In the genomic region with DNA sequence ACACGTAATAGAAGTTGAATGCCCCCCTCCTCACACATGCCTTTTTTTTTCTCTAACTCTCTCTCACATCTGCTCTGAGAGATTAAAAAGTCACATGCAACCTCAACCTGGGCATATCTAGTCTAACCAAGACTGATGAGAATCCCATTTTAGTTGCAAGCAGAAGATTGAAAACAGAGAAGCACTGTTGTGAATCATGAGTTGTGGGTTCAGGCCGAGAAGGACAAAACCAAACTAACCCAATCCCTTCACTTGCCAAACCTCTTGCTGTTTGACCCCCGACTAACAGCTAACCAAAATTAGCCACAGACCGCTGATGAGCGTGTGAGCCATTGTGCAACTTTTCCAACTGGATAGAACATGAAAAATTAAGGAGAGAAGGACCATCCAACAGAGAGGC, we compare ENCODE assay signal across 23 cellular contexts. TPM values are rescaled to one million over a fixed set of nuclear protein-coding genes. Genes with fewer than 3 reads are reported as not detected.
A peak's percentile ranks its signal among the peaks of the same experiment; 100 is the strongest.
DNase-seq lines count a peak whose midpoint lies in the region; ATAC-seq and TF ChIP-seq lines count a peak whose summit lies in the region.
"Had no signal": no experiment of that assay in that cellular context is flagged by ENCODE, and none has a peak within 500 bp of the region (broad histone marks: within the 10 kb centered on the region; RNA-seq: fewer than 3 reads in every experiment).

No MANE protein-coding gene starts in this region.

- no peaks in the 10 kb centered on the region for H4K20me1 ChIP-seq in H9 (ENCODE audit: control insufficient read depth, insufficient read depth, insufficient read length)

- H4K5ac ChIP-seq in H9 (ENCODE audit: insufficient read length, low read depth, low read length): no peak overlapping the region

- no peaks in the 10 kb centered on the region for H3K9me3 ChIP-seq in H9 (ENCODE audit: control insufficient read depth, low read depth, low read length)
- no peaks in the 10 kb centered on the region for H3K9me3 ChIP-seq in Peyer's patch
- H3K9me3 ChIP-seq: A549 had no signal

- H3K36me3 ChIP-seq in ACC112 (ENCODE audit: insufficient read depth, low read length) (no peaks in the 10 kb centered on the region), Peyer's patch (no peaks in the 10 kb centered on the region)

- H2AK5ac ChIP-seq in H9 (ENCODE audit: insufficient read length, low read length): no peak overlapping the region

- H3K27ac Mint-ChIP-seq in H9 (no peak overlapping the region), WTC11 (peak overlapping the region; percentile 71; the same call in 1 of the 2 replicates)
- H3K27ac Mint-ChIP-seq: activated CD4-positive, alpha-beta memory T cell treated with anti-CD3 and anti-CD28 coated beads for 36 hours; CD4-positive, CD25-positive, alpha-beta regulatory T cell; endodermal cell; mesothelial cell of epicardium; nephron had no signal

- POLR2A ChIA-PET in WTC11 (lab: Charles Lee): no interaction called here

- TF ChIP-seq POLR2A in Peyer's patch (IDR thresholded peaks at IDR 0.05): no peak

- no peak overlapping the region for H2BK5ac ChIP-seq in H9 (ENCODE audit: insufficient read length, low read length)

- H3K36me3 Mint-ChIP-seq in H9 (ENCODE audit: insufficient read depth in 1 of 3, low read depth in 3 of 3): no peaks in the 10 kb centered on the region
- no peaks in the 10 kb centered on the region for H3K36me3 Mint-ChIP-seq in WTC11
- H3K36me3 Mint-ChIP-seq: activated CD4-positive, alpha-beta memory T cell treated with anti-CD3 and anti-CD28 coated beads for 36 hours; CD4-positive, CD25-positive, alpha-beta regulatory T cell; mesothelial cell of epicardium had no signal

- H3K14ac ChIP-seq in H9 (ENCODE audit: insufficient read depth, low read length): no peak overlapping the region

- CTCF ChIA-PET in WTC11 (lab: Charles Lee): interaction anchor here (0.7 kb wide), 1 partner anchor 36 kb away, joined by 4 read pairs; no protein-coding TSS in a partner anchor

- H3K56ac ChIP-seq in H9 (ENCODE audit: insufficient read length, low read depth, low read length): no peak overlapping the region

- no peak overlapping the region for H4K91ac ChIP-seq in H9 (ENCODE audit: insufficient read length, low read depth, low read length)

- no peak overlapping the region for H3K9ac ChIP-seq in H9 (ENCODE audit: extremely low read depth, insufficient read length, low read length)

- H3K4me2 ChIP-seq in H9 (ENCODE audit: insufficient read depth, insufficient read length, low read length): no peak overlapping the region
- H3K4me2 ChIP-seq: A549, smooth muscle cell had no signal

- H2AFZ ChIP-seq in ACC112 (ENCODE audit: low read length, unreplicated experiment): no peak overlapping the region
- H2AFZ ChIP-seq in H9 (ENCODE audit: low read length): peak overlapping the region; percentile 70

- H2BK20ac ChIP-seq in H9 (ENCODE audit: low read depth, low read length, poor library complexity, severe bottlenecking): no peak overlapping the region

- ATAC-seq in WTC11: no peak
- ATAC-seq in GM21367 (IDR thresholded peaks at IDR 0.05; ENCODE audit: unreplicated experiment): no peak
- ATAC-seq in GM21447 (IDR thresholded peaks at IDR 0.05; ENCODE audit: unreplicated experiment): no peak
- ATAC-seq: A549 had no signal

- 0 out of 2 replicates have a peak overlapping the region, but pooled peaks have one; percentile 13 for H3K27ac ChIP-seq in ACC112 (ENCODE audit: low read depth, low read length)
- H3K27ac ChIP-seq in H9 (ENCODE audit: insufficient read length, low read depth, low read length): no peak overlapping the region
- no peak overlapping the region for H3K27ac ChIP-seq in Peyer's patch

- H3K27me3 ChIP-seq in ACC112 (ENCODE audit: insufficient read depth, low read length) (no peaks in the 10 kb centered on the region), H9 (ENCODE audit: insufficient read depth, low read length) (no peaks in the 10 kb centered on the region), Peyer's patch (no peaks in the 10 kb centered on the region)

- H2BK15ac ChIP-seq in H9 (ENCODE audit: low read depth, low read length): no peak overlapping the region

- H3K4me3 Mint-ChIP-seq in H9: no peak overlapping the region
- H3K4me3 Mint-ChIP-seq in WTC11: no peak overlapping the region
- H3K4me3 Mint-ChIP-seq: activated CD4-positive, alpha-beta memory T cell treated with anti-CD3 and anti-CD28 coated beads for 36 hours; CD4-positive, CD25-positive, alpha-beta regulatory T cell; endodermal cell; mesothelial cell of epicardium; nephron had no signal

- H3K4me1 ChIP-seq in ACC112 (ENCODE audit: control insufficient read depth, insufficient read depth, low read length, unreplicated experiment): peaks cover 30% of the 10 kb centered on the region
- H3K4me1 ChIP-seq in H9 (ENCODE audit: insufficient read depth, low read length): no peaks in the 10 kb centered on the region; the same call in 1 of the 2 replicates
- no peaks in the 10 kb centered on the region for H3K4me1 ChIP-seq in Peyer's patch

- no peaks in the 10 kb centered on the region for H3K9me3 Mint-ChIP-seq in H9
- H3K9me3 Mint-ChIP-seq in WTC11: no peaks in the 10 kb centered on the region
- H3K9me3 Mint-ChIP-seq: activated CD4-positive, alpha-beta memory T cell treated with anti-CD3 and anti-CD28 coated beads for 36 hours; mesothelial cell of epicardium; nephron had no signal

- no peak overlapping the region for H2BK12ac ChIP-seq in H9 (ENCODE audit: insufficient read length, low read depth, low read length)

- WGBS in H9 (ENCODE audit: extremely low coverage, insufficient read length, low lambda C conversion rate): no CpG with 5 or more reads among the region's 5 CpGs

- no peaks in the 10 kb centered on the region for H3K79me1 ChIP-seq in H9 (ENCODE audit: insufficient read depth, low read depth, low read length, poor library complexity, severe bottlenecking)

- DNase-seq in H9 (no peak), WTC11 (ENCODE audit: low spot score) (no peak), foreskin fibroblast (peak; percentile 61 to 69), NCI-H226 (no peak), Peyer's patch (no peak)
- DNase-seq: activated CD4-positive, alpha-beta memory T cell treated with anti-CD3 and anti-CD28 coated beads for 36 hours; CD4-positive, CD25-positive, alpha-beta regulatory T cell; DMS153; endodermal cell; NCI-H1092 treated with DMSO at 0.1 percent for 48 hours; NCI-H524; stimulated activated CD4-positive, alpha-beta T cell treated with anti-CD3 and anti-CD28 coated beads, Interleukin-4, amount 100 ng/mL, for 1 hour had no signal

- no peaks in the 10 kb centered on the region for H3K23me2 ChIP-seq in H9 (ENCODE audit: insufficient read length, low read depth, low read length, poor library complexity, severe bottlenecking)

- H3T11ph ChIP-seq in H9 (ENCODE audit: low read length): no peak overlapping the region

- no peak overlapping the region for H3K18ac ChIP-seq in H9 (ENCODE audit: insufficient read length, low read depth, low read length)

- H3K4me1 Mint-ChIP-seq in H9 (peaks cover 3 to 7% of the 10 kb centered on the region in 2 experiments; a peak in 2 of 4 replicates), WTC11 (peaks cover 14% of the 10 kb centered on the region)
- H3K4me1 Mint-ChIP-seq: CD4-positive, CD25-positive, alpha-beta regulatory T cell; endodermal cell; mesothelial cell of epicardium had no signal

- TF ChIP-seq CTCF in H9 (conservative IDR thresholded peaks at IDR 0.05) (no peak), WTC11 (IDR thresholded peaks at IDR 0.05) (no peak), foreskin fibroblast (IDR thresholded peaks at IDR 0.05; ENCODE audit: low read depth, low read length) (no peak), Peyer's patch (IDR thresholded peaks at IDR 0.05) (no peak)

- no peaks in the 10 kb centered on the region for H3K27me3 Mint-ChIP-seq in H9 (ENCODE audit: low read depth)
- no peaks in the 10 kb centered on the region for H3K27me3 Mint-ChIP-seq in WTC11 (ENCODE audit: low read depth)
- H3K27me3 Mint-ChIP-seq: activated CD4-positive, alpha-beta memory T cell treated with anti-CD3 and anti-CD28 coated beads for 36 hours; CD4-positive, CD25-positive, alpha-beta regulatory T cell had no signal

- H3K4me3 ChIP-seq in ACC112 (ENCODE audit: low read depth, low read length): no peak overlapping the region
- H3K4me3 ChIP-seq in foreskin fibroblast (ENCODE audit: low read depth in 1 of 2, low read length in 2 of 2): no peak overlapping the region
- no peak overlapping the region for H3K4me3 ChIP-seq in Peyer's patch
- H3K4me3 ChIP-seq: A549, smooth muscle cell had no signal

- H3K4ac ChIP-seq in H9 (ENCODE audit: low read depth, low read length): no peak overlapping the region

- H3K23ac ChIP-seq in H9 (ENCODE audit: insufficient read length, low read depth, low read length): no peak overlapping the region

- H4K8ac ChIP-seq in H9 (replicated peaks; ENCODE audit: insufficient read length, low read depth, low read length): no peak overlapping the region

- no peak overlapping the region for H2BK120ac ChIP-seq in H9 (ENCODE audit: low read depth, low read length, poor library complexity, severe bottlenecking)

- H3K79me2 ChIP-seq in ACC112 (ENCODE audit: control insufficient read depth, insufficient read depth, low read length, unreplicated experiment) (no peaks in the 10 kb centered on the region), H9 (ENCODE audit: insufficient read depth, low read length) (no peaks in the 10 kb centered on the region)

TF ChIP-seq in WTC11, 78 proteins besides CTCF, POLR2A, EP300 and RAD21 (continues in another document):
- TF ChIP-seq, protein P1, sequence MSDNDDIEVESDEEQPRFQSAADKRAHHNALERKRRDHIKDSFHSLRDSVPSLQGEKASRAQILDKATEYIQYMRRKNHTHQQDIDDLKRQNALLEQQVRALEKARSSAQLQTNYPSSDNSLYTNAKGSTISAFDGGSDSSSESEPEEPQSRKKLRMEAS (CRISPR knock-in tag; IDR thresholded peaks at IDR 0.05): no peak
- TF ChIP-seq ZNF416 (CRISPR knock-in tag; IDR thresholded peaks at IDR 0.05): no peak
- no peak for TF ChIP-seq MXD4 (CRISPR knock-in tag; IDR thresholded peaks at IDR 0.05; ENCODE audit: borderline replicate concordance)
- TF ChIP-seq, protein P2, sequence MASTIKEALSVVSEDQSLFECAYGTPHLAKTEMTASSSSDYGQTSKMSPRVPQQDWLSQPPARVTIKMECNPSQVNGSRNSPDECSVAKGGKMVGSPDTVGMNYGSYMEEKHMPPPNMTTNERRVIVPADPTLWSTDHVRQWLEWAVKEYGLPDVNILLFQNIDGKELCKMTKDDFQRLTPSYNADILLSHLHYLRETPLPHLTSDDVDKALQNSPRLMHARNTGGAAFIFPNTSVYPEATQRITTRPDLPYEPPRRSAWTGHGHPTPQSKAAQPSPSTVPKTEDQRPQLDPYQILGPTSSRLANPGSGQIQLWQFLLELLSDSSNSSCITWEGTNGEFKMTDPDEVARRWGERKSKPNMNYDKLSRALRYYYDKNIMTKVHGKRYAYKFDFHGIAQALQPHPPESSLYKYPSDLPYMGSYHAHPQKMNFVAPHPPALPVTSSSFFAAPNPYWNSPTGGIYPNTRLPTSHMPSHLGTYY (CRISPR knock-in tag; IDR thresholded peaks at IDR 0.05): no peak

RNA-seq across cellular contexts. Expression of a gene that starts 31.8 kb away (rescaled TPM):
- total RNA-seq in H9 (2021): 0.20 TPM in 2 replicates
- 0.85 to 1.4 TPM (median 1.4 TPM) in 3 replicates for total RNA-seq in WTC11 (2021)
- total RNA-seq in Peyer's patch: 10 to 100 TPM in 1 of 4 donors, 1 to 10 TPM in 3; 4.1 to 69.3 (median 6.8) TPM
- total RNA-seq: activated CD4-positive, alpha-beta memory T cell treated with anti-CD3 and anti-CD28 coated beads for 36 hours; CD4-positive, CD25-positive, alpha-beta regulatory T cell; T-helper 1 cell treated with Interleukin-12 subunit alpha and Interleukin-12 subunit beta and Interleukin-4 antibody, amounts not matched to agents 30 ng/mL and 1 ng/mL, for 36 hours had no signal

RNA-seq across cellular contexts. Expression of a gene that starts 47.9 kb away (rescaled TPM):
- total RNA-seq in H9 (2021) (not detected in 2 replicates), WTC11 (2021) (not detected in 3 replicates), Peyer's patch (not detected)
- total RNA-seq: activated CD4-positive, alpha-beta memory T cell treated with anti-CD3 and anti-CD28 coated beads for 36 hours; endodermal cell; fibroblast of villous mesenchyme; mesothelial cell of epicardium; posterior vena cava; smooth muscle cell; T-helper 1 cell treated with Interleukin-12 subunit alpha and Interleukin-12 subunit beta and Interleukin-4 antibody, amounts not matched to agents 30 ng/mL and 1 ng/mL, for 36 hours; ureter had no signal

Comparison
In these comparisons a context has a peak if more than half of its experiments do, and no peak if none do; other contexts are left out.
1. DNase-seq: peak in foreskin fibroblast (2 of 2); none in H9 (single experiment), WTC11 (single experiment), NCI-H226 (single experiment) and Peyer's patch (0 of 3).